In the genomic region with DNA sequence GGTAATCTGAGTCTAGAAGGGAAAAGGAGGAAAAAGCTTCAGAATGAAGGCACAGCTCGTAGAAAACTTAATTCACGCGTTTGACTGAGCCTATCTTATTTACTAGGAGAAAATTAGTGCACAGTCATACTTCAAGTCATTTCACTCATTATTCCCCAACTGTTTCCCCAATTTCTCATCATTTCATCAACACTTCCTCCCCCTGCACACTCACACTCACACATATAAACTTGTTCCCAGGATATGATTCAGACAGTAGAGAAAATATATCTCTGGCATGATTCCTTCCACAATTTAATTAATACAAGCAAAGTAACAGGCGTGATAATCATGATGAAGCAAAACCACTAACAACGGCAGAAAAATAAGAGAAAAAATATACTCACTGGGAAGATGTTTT, we compare ENCODE assay signal across 21 cellular contexts.
"Had no signal": no experiment of that assay in that cellular context is flagged by ENCODE, and none has a peak within 500 bp of the region (broad histone marks: within the 10 kb centered on the region; RNA-seq: fewer than 3 reads in every experiment).

No MANE protein-coding gene starts in this region.

- H3K36me3 Mint-ChIP-seq: stimulated activated effector memory CD8-positive, alpha-beta T cell treated with anti-CD3 and anti-CD28 coated beads, Interleukin-12 subunit alpha, Interleukin-12 subunit beta, amount 100 ng/mL, for 72 hours; T-cell; WTC11 had no signal

- ATAC-seq: activated T-helper 17 cell treated with anti-CD3 and anti-CD28 coated beads, Interleukin-2, amount 50 U/mL, for 72 hours; gastroesophageal sphincter; left colon; stimulated activated effector memory CD8-positive, alpha-beta T cell treated with anti-CD3 and anti-CD28 coated beads, Interleukin-12 subunit alpha, Interleukin-12 subunit beta, amount 100 ng/mL, for 72 hours; stimulated activated naive CD8-positive, alpha-beta T cell treated with anti-CD3 and anti-CD28 coated beads, Interleukin-15, amount 100 ng/mL, for 72 hours; T-cell; WTC11 had no signal

- H3K27me3 Mint-ChIP-seq: stimulated activated naive CD8-positive, alpha-beta T cell treated with anti-CD3 and anti-CD28 coated beads, Interleukin-15, amount 100 ng/mL, for 72 hours had no signal

- H3K9me3 Mint-ChIP-seq: activated T-cell treated with anti-CD3 and anti-CD28 coated beads, Interleukin-2, amount 50 U/mL, for 24 hours; activated T-helper 17 cell treated with anti-CD3 and anti-CD28 coated beads, Interleukin-2, amount 50 U/mL, for 72 hours; nephron progenitor cell; stimulated activated effector memory CD8-positive, alpha-beta T cell treated with anti-CD3 and anti-CD28 coated beads, Interleukin-12 subunit alpha, Interleukin-12 subunit beta, amount 100 ng/mL, for 72 hours; stimulated activated naive CD8-positive, alpha-beta T cell treated with anti-CD3 and anti-CD28 coated beads, Interleukin-15, amount 100 ng/mL, for 72 hours; T-cell; T-helper 2 cell treated with Interferon-gamma antibody and Interleukin-4, amounts not matched to agents 5 μg/mL and 100 μg/mL, for 36 hours; WTC11 had no signal

- H3K4me3 Mint-ChIP-seq: activated T-cell treated with anti-CD3 and anti-CD28 coated beads, Interleukin-2, amount 50 U/mL, for 24 hours; activated T-helper 17 cell treated with anti-CD3 and anti-CD28 coated beads, Interleukin-2, amount 50 U/mL, for 72 hours; nephron progenitor cell; stimulated activated effector memory CD8-positive, alpha-beta T cell treated with anti-CD3 and anti-CD28 coated beads, Interleukin-12 subunit alpha, Interleukin-12 subunit beta, amount 100 ng/mL, for 72 hours; stimulated activated naive CD8-positive, alpha-beta T cell treated with anti-CD3 and anti-CD28 coated beads, Interleukin-15, amount 100 ng/mL, for 72 hours; T-cell; T-helper 2 cell treated with Interferon-gamma antibody and Interleukin-4, amounts not matched to agents 5 μg/mL and 100 μg/mL, for 36 hours; WTC11 had no signal

- H3K27ac Mint-ChIP-seq: activated T-cell treated with anti-CD3 and anti-CD28 coated beads, Interleukin-2, amount 50 U/mL, for 24 hours; activated T-helper 17 cell treated with anti-CD3 and anti-CD28 coated beads, Interleukin-2, amount 50 U/mL, for 72 hours; nephron progenitor cell; stimulated activated effector memory CD8-positive, alpha-beta T cell treated with anti-CD3 and anti-CD28 coated beads, Interleukin-12 subunit alpha, Interleukin-12 subunit beta, amount 100 ng/mL, for 72 hours; stimulated activated naive CD8-positive, alpha-beta T cell treated with anti-CD3 and anti-CD28 coated beads, Interleukin-15, amount 100 ng/mL, for 72 hours; T-cell; T-helper 2 cell treated with Interferon-gamma antibody and Interleukin-4, amounts not matched to agents 5 μg/mL and 100 μg/mL, for 36 hours; WTC11 had no signal

- H3K4me3 ChIP-seq: cardiac muscle cell, esophagus squamous epithelium, gastroesophageal sphincter, right lobe of liver, tibial artery had no signal

- H3K4me1 Mint-ChIP-seq: activated T-helper 17 cell treated with anti-CD3 and anti-CD28 coated beads, Interleukin-2, amount 50 U/mL, for 72 hours; nephron progenitor cell; stimulated activated effector memory CD8-positive, alpha-beta T cell treated with anti-CD3 and anti-CD28 coated beads, Interleukin-12 subunit alpha, Interleukin-12 subunit beta, amount 100 ng/mL, for 72 hours; stimulated activated naive CD8-positive, alpha-beta T cell treated with anti-CD3 and anti-CD28 coated beads, Interleukin-15, amount 100 ng/mL, for 72 hours; T-cell; WTC11 had no signal

- DNase-seq: activated CD8-positive, alpha-beta memory T cell treated with anti-CD3 and anti-CD28 coated beads, Interleukin-2, amount 50 U/mL, for 4 hours; activated T-cell treated with anti-CD3 and anti-CD28 coated beads, Interleukin-2, amount 50 U/mL, for 24 hours; amygdala; effector memory CD4-positive, alpha-beta T cell; esophagus squamous epithelium; left colon; mesenchymal stem cell; nephron progenitor cell; occipital lobe; right lobe of liver; small intestine; stimulated activated CD4-positive, alpha-beta T cell treated with anti-CD3 and anti-CD28 coated beads, Interleukin-2, amount 100 ng/mL, for 24 hours; stimulated activated naive CD8-positive, alpha-beta T cell treated with anti-CD3 and anti-CD28 coated beads, Interleukin-15, amount 100 ng/mL, for 72 hours; T-cell; tibial artery had no signal
